Comparison of ENCODE assay signal across 8 cellular contexts in the genomic region with DNA sequence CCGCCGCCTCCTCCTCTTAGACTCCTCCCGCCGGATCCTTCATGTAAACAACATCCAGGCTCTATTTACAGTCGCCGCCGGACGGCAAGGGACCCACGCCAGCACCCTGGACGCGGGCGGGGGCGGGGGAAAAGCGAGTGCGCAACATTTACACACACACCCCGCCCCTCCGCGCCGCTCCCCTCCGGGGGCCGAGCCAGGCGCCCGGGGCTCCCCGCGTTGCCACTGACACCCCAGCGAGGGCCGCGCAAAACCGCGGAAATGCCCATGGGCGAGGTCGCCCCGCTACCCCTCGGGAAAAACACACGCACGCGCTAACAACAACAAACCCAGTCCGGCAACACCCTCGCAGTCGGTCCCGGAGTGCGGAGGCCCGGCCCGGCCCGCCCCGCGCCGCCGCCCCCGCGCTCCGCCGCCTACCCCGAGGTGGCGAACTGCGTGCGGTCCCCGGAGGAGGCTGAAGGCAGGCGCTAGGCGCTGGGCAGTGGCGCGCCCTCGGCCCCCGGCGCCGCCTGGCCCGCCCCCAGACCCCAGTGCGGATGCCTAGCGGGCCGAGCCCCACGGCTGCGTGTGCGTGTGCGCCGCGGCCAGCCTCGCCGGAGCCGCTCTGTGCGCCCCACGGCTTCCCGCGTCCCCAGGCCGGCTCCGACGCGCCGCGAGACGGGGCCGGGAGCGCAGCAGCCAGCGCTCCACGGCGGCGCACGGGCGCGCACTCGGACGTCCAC.
DNase-seq lines count a peak whose midpoint lies in the region; ATAC-seq and TF ChIP-seq lines count a peak whose summit lies in the region.

No MANE protein-coding gene starts in this region.

- H3K9me3 Mint-ChIP-seq in IgD-negative memory B cell (no peaks in the 10 kb centered on the region), type B pancreatic cell (no peaks in the 10 kb centered on the region)

- intact Hi-C loops in adrenal gland (cut with DNase I), result no loop called here
- intact Hi-C loops in left cardiac atrium (cut with DNase I), result loop anchor here in 1 of 2 donors (10.0 kb wide), 2 partner anchors 78 to 618 kb away; a partner anchor contains a TSS
- intact Hi-C loops in posterior cingulate gyrus (cut with DNase I), result loop anchor here (5.0 kb wide), 2 partner anchors 80 to 100 kb away; a partner anchor contains a TSS

- H3K27me3 ChIP-seq in adrenal gland, result no peaks in the 10 kb centered on the region

- TF ChIP-seq CTCF in adrenal gland (IDR thresholded peaks at IDR 0.05) (no peak), type B pancreatic cell (conservative IDR thresholded peaks at IDR 0.05) (no peak)

- H3K4me1 ChIP-seq in adrenal gland (replicated peaks in 1 of 2), result peaks cover 28 to 44% of the 10 kb centered on the region in 2 donors

- H3K27ac ChIP-seq in adrenal gland, result peak overlapping the region; percentile 79 to 100 (median 99)

- no peaks in the 10 kb centered on the region for H3K36me3 ChIP-seq in adrenal gland (replicated peaks in 1 of 2)

- peaks cover 31 to 52% (median 45%) of the 10 kb centered on the region in 3 donors for H3K4me1 Mint-ChIP-seq in IgD-negative memory B cell
- H3K4me1 Mint-ChIP-seq in type B pancreatic cell (ENCODE audit: unreplicated experiment), result peaks cover 31% of the 10 kb centered on the region

- H3K9me3 ChIP-seq in adrenal gland (replicated peaks in 1 of 3), result no peaks in the 10 kb centered on the region

- peak overlapping the region; percentile 22 to 93 (median 64) for H3K4me3 ChIP-seq in adrenal gland

- TF ChIP-seq POLR2A in adrenal gland (IDR thresholded peaks at IDR 0.05), result peak; percentile 15 to 86

- no peaks in the 10 kb centered on the region for H3K27me3 Mint-ChIP-seq in IgD-negative memory B cell
- H3K27me3 Mint-ChIP-seq in type B pancreatic cell, result peaks cover 12% of the 10 kb centered on the region

- H3K4me3 Mint-ChIP-seq in IgD-negative memory B cell (peak overlapping the region; percentile 98 to 100 (median 100)), type B pancreatic cell (peak overlapping the region; percentile 92)

- DNase-seq in C1 segment of cervical spinal cord (lab: John Stamatoyannopoulos, UW), result peak; percentile 46 to 88 (median 78)
- peak; percentile 65 to 77 (median 72) for DNase-seq in T-helper 1 cell
- peak; percentile 92 to 98 (median 95) for DNase-seq in adrenal gland
- DNase-seq in left cardiac atrium, result peak; percentile 91
- peak; percentile 75 to 97 (median 83) for DNase-seq in posterior cingulate gyrus
- DNase-seq in type B pancreatic cell (ENCODE audit: extremely low spot score, unreplicated experiment), result peak; percentile 76

- ATAC-seq in GM19397 (IDR thresholded peaks at IDR 0.05; ENCODE audit: unreplicated experiment), result peak; percentile 44
- ATAC-seq in left cardiac atrium, result peak; percentile 85 to 87

- 0 to 1% (median 1%) methylated on average over 8 to 101 of the region's 101 CpGs for WGBS in adrenal gland, 4 donors

- H3K36me3 Mint-ChIP-seq in IgD-negative memory B cell (no peaks in the 10 kb centered on the region), type B pancreatic cell (peaks cover 4% of the 10 kb centered on the region)

- peak overlapping the region; percentile 98 to 99 (median 99) for H3K27ac Mint-ChIP-seq in IgD-negative memory B cell
- H3K27ac Mint-ChIP-seq in type B pancreatic cell, result peak overlapping the region; percentile 92

Comparison
In these comparisons a context has a peak if more than half of its experiments do, and no peak if none do; other contexts are left out.
1. Peak in every context shown above with its lines: DNase-seq, ATAC-seq, H3K4me3 ChIP-seq and H3K27ac ChIP-seq.